ENCODE assay signal across 1 cellular context in genomic region chr13:97851269-97851668, GRCh38.
TF ChIP-seq lines count a peak whose summit lies in the region.

No MANE protein-coding gene starts in this region.

TF ChIP-seq in HepG2, 621 proteins besides CTCF, POLR2A, EP300 and RAD21 (continued from another document):
- no peak for TF ChIP-seq LBX2 (CRISPR knock-in tag; IDR thresholded peaks at IDR 0.05; ENCODE audit: borderline replicate concordance)
